Comparison of ENCODE assay signal across 8 cellular contexts in genomic region chr4:25233737-25234389, GRCh38. TPM values are rescaled to one million over a fixed set of nuclear protein-coding genes. Genes with fewer than 3 reads are reported as not detected.
DNase-seq lines count a peak whose midpoint lies in the region; ATAC-seq and TF ChIP-seq lines count a peak whose summit lies in the region.

Gene PI4K2B, plus strand, starts transcription at chr4:25234033. Its CDS starts 131 bp downstream, at chr4:25234164.

- DNase-seq in Daoy (ENCODE audit: low read depth) (peak; percentile 96), GOT3 (lab: John Stamatoyannopoulos, UW) (peak; percentile 49), LNCaP clone FGC (ENCODE audit: low read depth) (peak; percentile 65), RWPE1 (ENCODE audit: low spot score) (peak; percentile 92), fibroblast of mammary gland (ENCODE audit: low read depth) (peak; percentile 69)
- peak; percentile 95 for DNase-seq in natural killer cell treated with Interleukin-12 subunit alpha and Interleukin-12 subunit beta and Interleukin-15 and Interleukin-18, amount 100 ng/mL, for 72 hours (ENCODE audit: low spot score)

- H3K4me3 Mint-ChIP-seq in activated T-helper 17 cell treated with anti-CD3 and anti-CD28 coated beads, Interleukin-2, amount 50 U/mL, for 72 hours: peak within 1 kb of the TSS; percentile 94
- H3K4me3 Mint-ChIP-seq in natural killer cell treated with Interleukin-12 subunit alpha and Interleukin-12 subunit beta and Interleukin-15 and Interleukin-18, amount 100 ng/mL, for 72 hours: peak within 1 kb of the TSS; percentile 97
- peak within 1 kb of the TSS; percentile 94 for H3K4me3 Mint-ChIP-seq in stimulated activated naive CD8-positive, alpha-beta T cell treated with anti-CD3 and anti-CD28 coated beads, Interleukin-15, Interleukin-2, amounts not matched to agents 100 ng/mL and 50 ng/mL, for 24 hours

- H3K27ac ChIP-seq in RWPE1: peak within 1 kb of the TSS; percentile 99

- TF ChIP-seq CTCF in LNCaP clone FGC (IDR thresholded peaks at IDR 0.05; ENCODE audit: control insufficient read depth, extremely low read depth, insufficient read depth): no peak
- TF ChIP-seq CTCF in RWPE1 (conservative IDR thresholded peaks at IDR 0.05; ENCODE audit: low read depth): no peak
- no peak for TF ChIP-seq CTCF in fibroblast of mammary gland (conservative IDR thresholded peaks at IDR 0.05; ENCODE audit: control insufficient read depth, insufficient read depth, low read depth, low read length)

- no peaks in the 10 kb centered on the region for H3K9me3 Mint-ChIP-seq in activated T-helper 17 cell treated with anti-CD3 and anti-CD28 coated beads, Interleukin-2, amount 50 U/mL, for 72 hours
- peaks cover 15% of the 10 kb centered on the region for H3K9me3 Mint-ChIP-seq in natural killer cell treated with Interleukin-12 subunit alpha and Interleukin-12 subunit beta and Interleukin-15 and Interleukin-18, amount 100 ng/mL, for 72 hours
- H3K9me3 Mint-ChIP-seq in stimulated activated naive CD8-positive, alpha-beta T cell treated with anti-CD3 and anti-CD28 coated beads, Interleukin-15, Interleukin-2, amounts not matched to agents 100 ng/mL and 50 ng/mL, for 24 hours: peaks cover 17% of the 10 kb centered on the region

- peak; percentile 82 for ATAC-seq in activated T-helper 17 cell treated with anti-CD3 and anti-CD28 coated beads, Interleukin-2, amount 50 U/mL, for 72 hours (replicated peaks)
- ATAC-seq in natural killer cell treated with Interleukin-12 subunit alpha and Interleukin-12 subunit beta and Interleukin-15 and Interleukin-18, amount 100 ng/mL, for 72 hours: peak; percentile 92 to 93

- H3K27ac Mint-ChIP-seq in activated T-helper 17 cell treated with anti-CD3 and anti-CD28 coated beads, Interleukin-2, amount 50 U/mL, for 72 hours: peak within 1 kb of the TSS; percentile 94
- peak within 1 kb of the TSS; percentile 97 to 98 for H3K27ac Mint-ChIP-seq in natural killer cell treated with Interleukin-12 subunit alpha and Interleukin-12 subunit beta and Interleukin-15 and Interleukin-18, amount 100 ng/mL, for 72 hours
- H3K27ac Mint-ChIP-seq in stimulated activated naive CD8-positive, alpha-beta T cell treated with anti-CD3 and anti-CD28 coated beads, Interleukin-15, Interleukin-2, amounts not matched to agents 100 ng/mL and 50 ng/mL, for 24 hours: peak within 1 kb of the TSS; percentile 93

- POLR2A ChIA-PET in RWPE1 (lab: Yijun Ruan, JAX; ENCODE audit: low non-redundant PET): interaction anchor here (1.0 kb wide), 1 partner anchor 19 kb away, joined by 4 read pairs; no protein-coding TSS in a partner anchor

- no peaks in the 10 kb centered on the region for H3K27me3 Mint-ChIP-seq in activated T-helper 17 cell treated with anti-CD3 and anti-CD28 coated beads, Interleukin-2, amount 50 U/mL, for 72 hours
- no peaks in the 10 kb centered on the region for H3K27me3 Mint-ChIP-seq in natural killer cell treated with Interleukin-12 subunit alpha and Interleukin-12 subunit beta and Interleukin-15 and Interleukin-18, amount 100 ng/mL, for 72 hours
- no peaks in the 10 kb centered on the region for H3K27me3 Mint-ChIP-seq in stimulated activated naive CD8-positive, alpha-beta T cell treated with anti-CD3 and anti-CD28 coated beads, Interleukin-15, Interleukin-2, amounts not matched to agents 100 ng/mL and 50 ng/mL, for 24 hours

- H3K4me1 Mint-ChIP-seq in activated T-helper 17 cell treated with anti-CD3 and anti-CD28 coated beads, Interleukin-2, amount 50 U/mL, for 72 hours: peaks cover 24% of the 10 kb centered on the region
- peaks cover 33 to 42% of the 10 kb centered on the region in 2 donors for H3K4me1 Mint-ChIP-seq in natural killer cell treated with Interleukin-12 subunit alpha and Interleukin-12 subunit beta and Interleukin-15 and Interleukin-18, amount 100 ng/mL, for 72 hours (ENCODE audit: low read depth in 2 of 2)
- peaks cover 54% of the 10 kb centered on the region for H3K4me1 Mint-ChIP-seq in stimulated activated naive CD8-positive, alpha-beta T cell treated with anti-CD3 and anti-CD28 coated beads, Interleukin-15, Interleukin-2, amounts not matched to agents 100 ng/mL and 50 ng/mL, for 24 hours (ENCODE audit: low read depth)

- H3K4me3 ChIP-seq in LNCaP clone FGC (ENCODE audit: low read depth, low read length): peak within 1 kb of the TSS; percentile 90
- H3K4me3 ChIP-seq in fibroblast of mammary gland (ENCODE audit: control insufficient read depth, low read depth, low read length): peak within 1 kb of the TSS; percentile 91

- peaks cover 22% of the 10 kb centered on the region for H3K36me3 Mint-ChIP-seq in activated T-helper 17 cell treated with anti-CD3 and anti-CD28 coated beads, Interleukin-2, amount 50 U/mL, for 72 hours (ENCODE audit: low read depth)
- H3K36me3 Mint-ChIP-seq in natural killer cell treated with Interleukin-12 subunit alpha and Interleukin-12 subunit beta and Interleukin-15 and Interleukin-18, amount 100 ng/mL, for 72 hours: peaks cover 33% of the 10 kb centered on the region
- H3K36me3 Mint-ChIP-seq in stimulated activated naive CD8-positive, alpha-beta T cell treated with anti-CD3 and anti-CD28 coated beads, Interleukin-15, Interleukin-2, amounts not matched to agents 100 ng/mL and 50 ng/mL, for 24 hours (ENCODE audit: low read depth): peaks cover 39% of the 10 kb centered on the region

- CTCF ChIA-PET in RWPE1 (lab: Yijun Ruan, JAX): interaction anchor here (0.7 to 1.0 kb wide), 4 partner anchors 20 to 133 kb away, joined by 3 to 6 read pairs (median 4); partner anchors contain the start of gene ZCCHC4

RNA-seq across cellular contexts. Expression of gene PI4K2B, which starts in this region (rescaled TPM):
- total RNA-seq in Daoy (2014; rRNA removed; shearing (Covaris generic)): 22.5 and 24.7 TPM in 2 replicates
- 10 to 100 TPM; 24.1 to 37.2 TPM for total RNA-seq in activated T-helper 17 cell treated with anti-CD3 and anti-CD28 coated beads, Interleukin-2, amount 50 U/mL, for 72 hours
- total RNA-seq in natural killer cell treated with Interleukin-12 subunit alpha and Interleukin-12 subunit beta and Interleukin-15 and Interleukin-18, amount 100 ng/mL, for 72 hours: 10 to 100 TPM; 31.2 to 31.3 TPM

Comparison
In these comparisons a context has a peak if more than half of its experiments do, and no peak if none do; other contexts are left out.
1. Peak in every context shown above with its lines: DNase-seq, ATAC-seq, H3K4me3 ChIP-seq and H3K27ac ChIP-seq.